In the genomic region with DNA sequence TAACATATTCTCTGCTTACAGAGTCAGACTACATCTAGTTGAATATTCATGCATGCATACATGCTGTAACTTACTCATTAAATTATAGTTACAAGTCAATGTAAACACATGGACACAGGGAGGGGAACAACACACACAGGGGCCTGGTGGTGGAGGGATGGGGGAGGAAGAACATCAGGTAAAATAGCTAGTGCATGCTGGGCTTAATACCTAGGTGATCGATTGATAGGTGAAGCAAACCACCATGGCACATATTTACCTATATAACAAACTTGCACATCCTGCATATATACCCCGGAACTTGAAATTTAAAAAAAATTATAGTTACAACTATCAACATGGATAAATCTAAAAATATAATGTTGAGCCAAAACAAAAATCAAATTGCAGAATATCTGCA, we compare ENCODE assay signal across 11 cellular contexts.
"Had no signal": no experiment of that assay in that cellular context is flagged by ENCODE, and none has a peak within 500 bp of the region (broad histone marks: within the 10 kb centered on the region; RNA-seq: fewer than 3 reads in every experiment).

No MANE protein-coding gene starts in this region.

- DNase-seq: GM23248, GOT3, H7, H9, HCEC 1CT, HFFc6 had no signal

- ATAC-seq: GM23338, HCT116 had no signal

- H3K4me3 ChIP-seq: GM23248, GM23338, HAP-1 had no signal

- H3K4me1 ChIP-seq: HAP-1 had no signal

- FAIRE-seq: H1, H54 had no signal

- H3K27ac ChIP-seq: GM23248 had no signal

- H3K9me3 ChIP-seq: HAP-1 had no signal

- H3K36me3 ChIP-seq: HAP-1 had no signal
